Comparison of ENCODE assay signal across 8 cellular contexts in genomic region chr3:184259878-184260570, GRCh38. TPM values are rescaled to one million over a fixed set of nuclear protein-coding genes. Genes with fewer than 3 reads are reported as not detected.
DNase-seq lines count a peak whose midpoint lies in the region; TF ChIP-seq lines count a peak whose summit lies in the region.

No MANE protein-coding gene starts in this region.

- H3K4me3 ChIP-seq in PC-9 (peak overlapping the region; percentile 93; the same call in 1 of the 2 replicates), astrocyte of the cerebellum (ENCODE audit: low read depth, low read length) (peak overlapping the region; percentile 38), iPS-11a (ENCODE audit: low read depth, low read length) (peak overlapping the region; percentile 67), skin epidermis (peak overlapping the region in 4 of 7 experiments; percentile 18 to 52 (median 42))

- H3K9me3 ChIP-seq in PC-9 (ENCODE audit: insufficient read depth, low read depth) = no peaks in the 10 kb centered on the region

- H3K36me3 ChIP-seq in PC-9 (ENCODE audit: low read depth) = no peaks in the 10 kb centered on the region

- DNase-seq in activated T-cell treated with anti-CD3 and anti-CD28 coated beads, Interleukin-2, amount 50 U/mL, for 1 hour = peak; percentile 59
- DNase-seq in activated T-cell treated with anti-CD3 and anti-CD28 coated beads for 4 hours (no peak), PC-9 (peak in 1 of 2 experiments; percentile 50), astrocyte of the cerebellum (ENCODE audit: low read depth) (no peak), NK-92 (lab: John Stamatoyannopoulos, UW; ENCODE audit: unreplicated experiment) (no peak), mesenteric fat pad (ENCODE audit: low spot score) (no peak)

- peaks cover 15% of the 10 kb centered on the region; the same call in 1 of the 2 replicates for H3K4me1 ChIP-seq in PC-9 (replicated peaks; ENCODE audit: insufficient read depth)

- no peak overlapping the region for H2AFZ ChIP-seq in PC-9

- no peaks in the 10 kb centered on the region for H3K27me3 ChIP-seq in PC-9 (ENCODE audit: insufficient read depth, low read depth)

- peaks cover 42% of the 10 kb centered on the region; the same call in 1 of the 2 replicates for H3F3A ChIP-seq in PC-9 (ENCODE audit: insufficient read depth, low read depth)

- intact Hi-C loops in PC-9 (cut with micrococcal nuclease; ENCODE audit: unreplicated experiment) = loop anchor here (1.0 to 2.0 kb wide), 2 partner anchors 11 to 39 kb away; partner anchors contain the start of genes EEF1AKMT4 and PSMD2

- in situ Hi-C loops in astrocyte of the cerebellum (cut with HindIII; ENCODE audit: low sequenced_read_pairs) = no loop called here

- peaks cover 7% of the 10 kb centered on the region; the same call in 1 of the 2 replicates for H3K79me2 ChIP-seq in PC-9 (ENCODE audit: low read depth)

- POLR2A ChIA-PET in PC-9 (lab: Charles Lee; ENCODE audit: unreplicated experiment) = no interaction called here

- H4K20me1 ChIP-seq in PC-9 (ENCODE audit: insufficient read depth) = no peaks in the 10 kb centered on the region

- no TSS peak for BruUV-seq in PC-9 (replicated peaks; lab: Mats Ljungman, UMichigan)

- TF ChIP-seq CTCF in PC-9 (conservative IDR thresholded peaks at IDR 0.05) (no peak), astrocyte of the cerebellum (IDR thresholded peaks at IDR 0.05; ENCODE audit: low read depth, low read length, missing control alignments) (no peak)

- H3K9me2 ChIP-seq in PC-9 (ENCODE audit: insufficient read depth) = no peaks in the 10 kb centered on the region

- H3K27ac ChIP-seq in PC-9 = no peak overlapping the region
- H3K27ac ChIP-seq in skin epidermis = no peak overlapping the region

- H3K4me2 ChIP-seq in PC-9 = peak overlapping the region; percentile 97

- CTCF ChIA-PET in PC-9 (lab: Charles Lee) = interaction anchor here (0.6 to 1.0 kb wide), 3 partner anchors 10 to 491 kb away, joined by 3 to 10 read pairs (median 5); partner anchors contain the start of genes EEF1AKMT4 and VWA5B2

RNA-seq across cellular contexts. Expression of gene CAMK2N2, which starts 1.3 kb away (rescaled TPM):
- total RNA-seq in PC-9 (2021) = 2.2 and 2.6 TPM in 2 replicates
- total RNA-seq in mesenteric fat pad = not detected

RNA-seq across cellular contexts. Expression of gene EEF1AKMT4, which starts 10.6 kb away (rescaled TPM):
- total RNA-seq in PC-9 (2021) (11.7 and 12.1 TPM in 2 replicates), mesenteric fat pad (4.0 TPM)

RNA-seq across cellular contexts. Expression of gene ALG3, which starts 11.3 kb away (rescaled TPM):
- total RNA-seq in PC-9 (2021) (81.1 and 95.1 TPM in 2 replicates), mesenteric fat pad (34.1 TPM)

RNA-seq across cellular contexts. Expression of gene ECE2, which starts 15.8 kb away (rescaled TPM):
- total RNA-seq in PC-9 (2021) (not detected in 2 replicates), mesenteric fat pad (not detected)

RNA-seq across cellular contexts. Expression of gene VWA5B2, which starts 30.6 kb away (rescaled TPM):
- total RNA-seq in PC-9 (2021) (0.53 and 0.76 TPM in 2 replicates), mesenteric fat pad (not detected)

Comparison
In these comparisons a context has a peak if more than half of its experiments do, and no peak if none do; other contexts are left out.
1. H3K4me3 ChIP-seq: peak in every context shown above with its lines; median percentile 93 in PC-9; 67 in iPS-11a; 42 in skin epidermis; 38 in astrocyte of the cerebellum.